In the genomic region with DNA sequence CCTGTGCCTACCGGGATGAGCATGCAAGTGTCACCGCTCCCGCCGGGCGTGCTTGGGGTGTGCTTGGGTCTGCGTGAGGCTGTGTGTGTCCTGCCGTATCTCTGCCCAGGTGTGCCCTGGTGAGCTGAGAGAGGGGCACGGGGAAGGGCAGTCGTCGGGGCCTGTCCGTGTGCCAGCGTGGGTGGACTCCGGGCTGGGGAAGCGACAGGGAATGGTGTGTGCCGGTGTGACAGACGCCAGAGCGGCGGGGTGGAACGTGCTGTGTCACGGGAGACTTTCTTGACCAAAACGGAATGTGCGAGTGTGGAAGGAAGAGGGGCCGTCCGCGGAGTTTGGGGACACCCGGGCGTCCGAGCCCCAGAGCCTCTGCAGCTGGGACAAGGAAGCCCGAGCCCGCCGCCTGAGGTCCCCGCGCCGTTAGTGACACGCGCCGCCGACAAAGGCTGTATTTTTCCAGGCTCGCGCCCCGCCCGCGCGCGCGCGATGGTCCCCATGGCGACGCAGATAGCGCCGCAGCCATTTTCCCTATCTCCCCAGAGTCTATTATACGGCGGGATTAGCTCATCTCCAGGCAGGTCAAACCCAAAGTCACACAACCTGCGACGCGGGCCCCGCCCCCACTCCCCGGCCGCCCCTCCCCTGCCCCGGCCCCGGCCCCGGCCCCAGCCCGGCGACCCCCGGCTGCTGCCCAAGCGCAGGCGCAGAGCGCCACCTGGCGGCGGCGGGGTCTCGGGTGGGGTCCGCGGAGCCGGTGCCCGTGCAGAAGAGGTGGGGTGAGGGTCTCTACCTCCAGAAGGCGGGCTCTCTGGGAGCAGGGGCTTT, we compare ENCODE assay signal across 1 cellular context.
A peak's percentile ranks its signal among the peaks of the same experiment; 100 is the strongest.
TF ChIP-seq lines count a peak whose summit lies in the region.

No MANE protein-coding gene starts in this region.

TF ChIP-seq in neural cell, 6 proteins besides CTCF, POLR2A, EP300 and RAD21:
- TF ChIP-seq EZH2 (IDR thresholded peaks at IDR 0.05; ENCODE audit: borderline replicate concordance, insufficient read depth, low read length, poor library complexity, severe bottlenecking) (no peak), SMC3 (conservative IDR thresholded peaks at IDR 0.05; ENCODE audit: poor library complexity) (peak; percentile 70), POLR2AphosphoS5 (IDR thresholded peaks at IDR 0.05) (peak; percentile 52), MXI1 (conservative IDR thresholded peaks at IDR 0.05; ENCODE audit: poor library complexity, severe bottlenecking) (peak; percentile 80)
- TF ChIP-seq, protein P1, sequence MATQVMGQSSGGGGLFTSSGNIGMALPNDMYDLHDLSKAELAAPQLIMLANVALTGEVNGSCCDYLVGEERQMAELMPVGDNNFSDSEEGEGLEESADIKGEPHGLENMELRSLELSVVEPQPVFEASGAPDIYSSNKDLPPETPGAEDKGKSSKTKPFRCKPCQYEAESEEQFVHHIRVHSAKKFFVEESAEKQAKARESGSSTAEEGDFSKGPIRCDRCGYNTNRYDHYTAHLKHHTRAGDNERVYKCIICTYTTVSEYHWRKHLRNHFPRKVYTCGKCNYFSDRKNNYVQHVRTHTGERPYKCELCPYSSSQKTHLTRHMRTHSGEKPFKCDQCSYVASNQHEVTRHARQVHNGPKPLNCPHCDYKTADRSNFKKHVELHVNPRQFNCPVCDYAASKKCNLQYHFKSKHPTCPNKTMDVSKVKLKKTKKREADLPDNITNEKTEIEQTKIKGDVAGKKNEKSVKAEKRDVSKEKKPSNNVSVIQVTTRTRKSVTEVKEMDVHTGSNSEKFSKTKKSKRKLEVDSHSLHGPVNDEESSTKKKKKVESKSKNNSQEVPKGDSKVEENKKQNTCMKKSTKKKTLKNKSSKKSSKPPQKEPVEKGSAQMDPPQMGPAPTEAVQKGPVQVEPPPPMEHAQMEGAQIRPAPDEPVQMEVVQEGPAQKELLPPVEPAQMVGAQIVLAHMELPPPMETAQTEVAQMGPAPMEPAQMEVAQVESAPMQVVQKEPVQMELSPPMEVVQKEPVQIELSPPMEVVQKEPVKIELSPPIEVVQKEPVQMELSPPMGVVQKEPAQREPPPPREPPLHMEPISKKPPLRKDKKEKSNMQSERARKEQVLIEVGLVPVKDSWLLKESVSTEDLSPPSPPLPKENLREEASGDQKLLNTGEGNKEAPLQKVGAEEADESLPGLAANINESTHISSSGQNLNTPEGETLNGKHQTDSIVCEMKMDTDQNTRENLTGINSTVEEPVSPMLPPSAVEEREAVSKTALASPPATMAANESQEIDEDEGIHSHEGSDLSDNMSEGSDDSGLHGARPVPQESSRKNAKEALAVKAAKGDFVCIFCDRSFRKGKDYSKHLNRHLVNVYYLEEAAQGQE (IDR thresholded peaks at IDR 0.05; ENCODE audit: borderline replicate concordance): no peak
TF ChIP-seq in neural cell: peak in this region for 3.
